In genomic region chr4:109301691-109302365, GRCh38 we compare ENCODE assay signal across 8 cellular contexts. TPM values are rescaled to one million over a fixed set of nuclear protein-coding genes. Genes with fewer than 3 reads are reported as not detected.
A peak's percentile ranks its signal among the peaks of the same experiment; 100 is the strongest.
DNase-seq lines count a peak whose midpoint lies in the region; ATAC-seq and TF ChIP-seq lines count a peak whose summit lies in the region.

No MANE protein-coding gene starts in this region.

- H3K4me1 Mint-ChIP-seq in activated naive CD4-positive, alpha-beta T cell treated with anti-CD3 and anti-CD28 coated beads, Interleukin-2, amount 50 U/mL, for 24 hours: peaks cover 21% of the 10 kb centered on the region
- H3K4me1 Mint-ChIP-seq in memory B cell: peaks cover 3% of the 10 kb centered on the region

- TF ChIP-seq CTCF in choroid plexus epithelial cell (conservative IDR thresholded peaks at IDR 0.05; ENCODE audit: low read depth, low read length): no peak
- TF ChIP-seq CTCF in upper lobe of left lung (IDR thresholded peaks at IDR 0.05): no peak

- H3K36me3 ChIP-seq in upper lobe of left lung: no peaks in the 10 kb centered on the region

- peaks cover 0 to 15% (median 2%) of the 10 kb centered on the region in 4 donors for H3K27me3 ChIP-seq in upper lobe of left lung

- H3K9me3 ChIP-seq in upper lobe of left lung: no peaks in the 10 kb centered on the region

- WGBS in upper lobe of left lung, 2 donors: 11 to 12% methylated on average over 31 to 36 of the region's 40 CpGs

- H3K27ac Mint-ChIP-seq in activated naive CD4-positive, alpha-beta T cell treated with anti-CD3 and anti-CD28 coated beads, Interleukin-2, amount 50 U/mL, for 24 hours: no peak overlapping the region
- H3K27ac Mint-ChIP-seq in memory B cell: no peak overlapping the region

- peak overlapping the region; percentile 56 for H3K4me3 ChIP-seq in choroid plexus epithelial cell (ENCODE audit: low read depth, low read length)
- H3K4me3 ChIP-seq in upper lobe of left lung: peak overlapping the region; percentile 47 to 59 (median 53)

- DNase-seq in activated naive CD4-positive, alpha-beta T cell treated with Interleukin-2 at 50 U/mL for 16 hours: no peak
- DNase-seq in choroid plexus epithelial cell (ENCODE audit: low read depth) (peak; percentile 2), memory B cell (ENCODE audit: low spot score in 2 of 2) (no peak), upper lobe of left lung (peak in 1 of 2 donors; percentile 55), pons (ENCODE audit: low spot score) (no peak), LoVo (ENCODE audit: low spot score) (no peak)

- ATAC-seq in memory B cell (ENCODE audit: low read depth) (no peak), upper lobe of left lung (ENCODE audit: low FRiP score in 2 of 2) (peak; percentile 34 to 38), GM18867 (IDR thresholded peaks at IDR 0.05; ENCODE audit: unreplicated experiment) (no peak)

- H3K9me3 Mint-ChIP-seq in activated naive CD4-positive, alpha-beta T cell treated with anti-CD3 and anti-CD28 coated beads, Interleukin-2, amount 50 U/mL, for 24 hours: no peaks in the 10 kb centered on the region
- H3K9me3 Mint-ChIP-seq in memory B cell: peaks cover 1% of the 10 kb centered on the region

- TF ChIP-seq EP300 in upper lobe of left lung (IDR thresholded peaks at IDR 0.05): no peak

- H3K4me3 Mint-ChIP-seq in activated naive CD4-positive, alpha-beta T cell treated with anti-CD3 and anti-CD28 coated beads, Interleukin-2, amount 50 U/mL, for 24 hours: peak overlapping the region; percentile 92
- peak overlapping the region; percentile 28 for H3K4me3 Mint-ChIP-seq in memory B cell

- H3K27ac ChIP-seq in upper lobe of left lung: no peak overlapping the region

- peaks cover 45% of the 10 kb centered on the region for H3K27me3 Mint-ChIP-seq in activated naive CD4-positive, alpha-beta T cell treated with anti-CD3 and anti-CD28 coated beads, Interleukin-2, amount 50 U/mL, for 24 hours
- H3K27me3 Mint-ChIP-seq in memory B cell: peaks cover 26% of the 10 kb centered on the region

- no peak for TF ChIP-seq POLR2A in upper lobe of left lung (IDR thresholded peaks at IDR 0.05)

- H3K36me3 Mint-ChIP-seq in activated naive CD4-positive, alpha-beta T cell treated with anti-CD3 and anti-CD28 coated beads, Interleukin-2, amount 50 U/mL, for 24 hours: no peaks in the 10 kb centered on the region
- no peaks in the 10 kb centered on the region for H3K36me3 Mint-ChIP-seq in memory B cell

- peaks cover 16 to 20% (median 17%) of the 10 kb centered on the region in 4 donors for H3K4me1 ChIP-seq in upper lobe of left lung

RNA-seq across cellular contexts. Expression of gene COL25A1, which starts 0.6 kb away (rescaled TPM):
- under 1 TPM in 4 of 6 donors, not detected in 2; 0.15 to 0.79 (median 0.27) TPM for total RNA-seq in upper lobe of left lung

Comparison
In these comparisons a context has a peak if more than half of its experiments do, and no peak if none do; other contexts are left out.
1. ATAC-seq: peak in upper lobe of left lung (2 of 2); none in memory B cell (single experiment) and GM18867 (single experiment).